In genomic region chr6:159693128-159693893, GRCh38 we compare ENCODE assay signal across 1 cellular context.
TF ChIP-seq lines count a peak whose summit lies in the region.

Gene SOD2 (minus strand): TSS chr6:159693241. CDS start chr6:159693167, 74 bp downstream.

TF ChIP-seq in GM12878, 131 proteins besides CTCF, POLR2A, EP300 and RAD21 (continued from another document and continues in another):
- TF ChIP-seq E4F1 (IDR thresholded peaks at IDR 0.05; ENCODE audit: borderline replicate concordance, partially characterized antibody) (no peak), PML (IDR thresholded peaks at IDR 0.05; ENCODE audit: low read length) (peak; percentile 33; the same call in 1 of the 2 replicates), SMARCA5 (IDR thresholded peaks at IDR 0.05) (no peak; the same call in 1 of the 2 replicates), TCF3 (IDR thresholded peaks at IDR 0.05; ENCODE audit: borderline replicate concordance, insufficient read depth, low read depth, low read length) (peak; percentile 72; the same call in 1 of the 2 replicates), USF1 (IDR thresholded peaks at IDR 0.05; ENCODE audit: borderline replicate concordance, extremely low read length, insufficient read depth, low read depth, low read length) (no peak), ATF7 (IDR thresholded peaks at IDR 0.05; ENCODE audit: low read depth) (peak; percentile 96), SREBF1 (IDR thresholded peaks at IDR 0.05; ENCODE audit: low read length) (peak; percentile 95), FOXM1 (IDR thresholded peaks at IDR 0.05; ENCODE audit: low read depth, low read length) (no peak), CBFB (IDR thresholded peaks at IDR 0.05; ENCODE audit: low read depth) (no peak), JUNB (IDR thresholded peaks at IDR 0.05) (no peak), KLF5 (IDR thresholded peaks at IDR 0.05; ENCODE audit: partially characterized antibody) (peak; percentile 98), POLR2AphosphoS5 (IDR thresholded peaks at IDR 0.05; ENCODE audit: low read length) (peak; percentile 83), HCFC1 (IDR thresholded peaks at IDR 0.05; ENCODE audit: low read length) (no peak), E2F4 (IDR thresholded peaks at IDR 0.05; ENCODE audit: low read depth, low read length) (no peak), ZNF217 (IDR thresholded peaks at IDR 0.05) (no peak), POU2F2 (IDR thresholded peaks at IDR 0.05; ENCODE audit: borderline replicate concordance, low read depth, low read length) (no peak; the same call in 2 of the 3 replicates), KAT2A (conservative IDR thresholded peaks at IDR 0.05; ENCODE audit: control insufficient read depth, low read depth, low read length) (no peak), RUNX3 (IDR thresholded peaks at IDR 0.05; ENCODE audit: low read length) (peak; percentile 30; the same call in 1 of the 2 replicates), HDGF (IDR thresholded peaks at IDR 0.05) (0 out of 2 replicates have a peak, but pooled peaks have one; percentile 43), SMAD5 (IDR thresholded peaks at IDR 0.05; ENCODE audit: low read depth) (no peak), SMAD1 (IDR thresholded peaks at IDR 0.05; ENCODE audit: low read depth, partially characterized antibody) (no peak), ZNF622 (IDR thresholded peaks at IDR 0.05) (no peak), ZNF207 (IDR thresholded peaks at IDR 0.05; ENCODE audit: borderline replicate concordance) (no peak), SUPT20H (IDR thresholded peaks at IDR 0.05; ENCODE audit: borderline replicate concordance, control insufficient read depth, low read depth, low read length) (no peak), CEBPB (IDR thresholded peaks at IDR 0.05; ENCODE audit: borderline replicate concordance in 1 of 2, low read depth in 2 of 2, low read length in 2 of 2) (no peak), WRNIP1 (IDR thresholded peaks at IDR 0.05; ENCODE audit: borderline replicate concordance, low read depth, low read length) (no peak), NRF1 (conservative IDR thresholded peaks at IDR 0.05; ENCODE audit: low read depth, low read length) (no peak), CHD4 (IDR thresholded peaks at IDR 0.05) (no peak), BMI1 (IDR thresholded peaks at IDR 0.05; ENCODE audit: borderline replicate concordance) (no peak), ZZZ3 (IDR thresholded peaks at IDR 0.05; ENCODE audit: control insufficient read depth, insufficient read length, low read depth) (no peak), RFX5 (IDR thresholded peaks at IDR 0.05; ENCODE audit: low read depth, low read length) (no peak), LARP7 (IDR thresholded peaks at IDR 0.05) (no peak; the same call in none of the 2 replicates)
- TF ChIP-seq, protein P1, sequence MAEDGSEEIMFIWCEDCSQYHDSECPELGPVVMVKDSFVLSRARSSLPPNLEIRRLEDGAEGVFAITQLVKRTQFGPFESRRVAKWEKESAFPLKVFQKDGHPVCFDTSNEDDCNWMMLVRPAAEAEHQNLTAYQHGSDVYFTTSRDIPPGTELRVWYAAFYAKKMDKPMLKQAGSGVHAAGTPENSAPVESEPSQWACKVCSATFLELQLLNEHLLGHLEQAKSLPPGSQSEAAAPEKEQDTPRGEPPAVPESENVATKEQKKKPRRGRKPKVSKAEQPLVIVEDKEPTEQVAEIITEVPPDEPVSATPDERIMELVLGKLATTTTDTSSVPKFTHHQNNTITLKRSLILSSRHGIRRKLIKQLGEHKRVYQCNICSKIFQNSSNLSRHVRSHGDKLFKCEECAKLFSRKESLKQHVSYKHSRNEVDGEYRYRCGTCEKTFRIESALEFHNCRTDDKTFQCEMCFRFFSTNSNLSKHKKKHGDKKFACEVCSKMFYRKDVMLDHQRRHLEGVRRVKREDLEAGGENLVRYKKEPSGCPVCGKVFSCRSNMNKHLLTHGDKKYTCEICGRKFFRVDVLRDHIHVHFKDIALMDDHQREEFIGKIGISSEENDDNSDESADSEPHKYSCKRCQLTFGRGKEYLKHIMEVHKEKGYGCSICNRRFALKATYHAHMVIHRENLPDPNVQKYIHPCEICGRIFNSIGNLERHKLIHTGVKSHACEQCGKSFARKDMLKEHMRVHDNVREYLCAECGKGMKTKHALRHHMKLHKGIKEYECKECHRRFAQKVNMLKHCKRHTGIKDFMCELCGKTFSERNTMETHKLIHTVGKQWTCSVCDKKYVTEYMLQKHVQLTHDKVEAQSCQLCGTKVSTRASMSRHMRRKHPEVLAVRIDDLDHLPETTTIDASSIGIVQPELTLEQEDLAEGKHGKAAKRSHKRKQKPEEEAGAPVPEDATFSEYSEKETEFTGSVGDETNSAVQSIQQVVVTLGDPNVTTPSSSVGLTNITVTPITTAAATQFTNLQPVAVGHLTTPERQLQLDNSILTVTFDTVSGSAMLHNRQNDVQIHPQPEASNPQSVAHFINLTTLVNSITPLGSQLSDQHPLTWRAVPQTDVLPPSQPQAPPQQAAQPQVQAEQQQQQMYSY (CRISPR knock-in tag; IDR thresholded peaks at IDR 0.05), result no peak
- TF ChIP-seq, protein P2, sequence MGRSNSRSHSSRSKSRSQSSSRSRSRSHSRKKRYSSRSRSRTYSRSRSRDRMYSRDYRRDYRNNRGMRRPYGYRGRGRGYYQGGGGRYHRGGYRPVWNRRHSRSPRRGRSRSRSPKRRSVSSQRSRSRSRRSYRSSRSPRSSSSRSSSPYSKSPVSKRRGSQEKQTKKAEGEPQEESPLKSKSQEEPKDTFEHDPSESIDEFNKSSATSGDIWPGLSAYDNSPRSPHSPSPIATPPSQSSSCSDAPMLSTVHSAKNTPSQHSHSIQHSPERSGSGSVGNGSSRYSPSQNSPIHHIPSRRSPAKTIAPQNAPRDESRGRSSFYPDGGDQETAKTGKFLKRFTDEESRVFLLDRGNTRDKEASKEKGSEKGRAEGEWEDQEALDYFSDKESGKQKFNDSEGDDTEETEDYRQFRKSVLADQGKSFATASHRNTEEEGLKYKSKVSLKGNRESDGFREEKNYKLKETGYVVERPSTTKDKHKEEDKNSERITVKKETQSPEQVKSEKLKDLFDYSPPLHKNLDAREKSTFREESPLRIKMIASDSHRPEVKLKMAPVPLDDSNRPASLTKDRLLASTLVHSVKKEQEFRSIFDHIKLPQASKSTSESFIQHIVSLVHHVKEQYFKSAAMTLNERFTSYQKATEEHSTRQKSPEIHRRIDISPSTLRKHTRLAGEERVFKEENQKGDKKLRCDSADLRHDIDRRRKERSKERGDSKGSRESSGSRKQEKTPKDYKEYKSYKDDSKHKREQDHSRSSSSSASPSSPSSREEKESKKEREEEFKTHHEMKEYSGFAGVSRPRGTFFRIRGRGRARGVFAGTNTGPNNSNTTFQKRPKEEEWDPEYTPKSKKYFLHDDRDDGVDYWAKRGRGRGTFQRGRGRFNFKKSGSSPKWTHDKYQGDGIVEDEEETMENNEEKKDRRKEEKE (IDR thresholded peaks at IDR 0.05), result peak; percentile 95
- TF ChIP-seq, protein P3, sequence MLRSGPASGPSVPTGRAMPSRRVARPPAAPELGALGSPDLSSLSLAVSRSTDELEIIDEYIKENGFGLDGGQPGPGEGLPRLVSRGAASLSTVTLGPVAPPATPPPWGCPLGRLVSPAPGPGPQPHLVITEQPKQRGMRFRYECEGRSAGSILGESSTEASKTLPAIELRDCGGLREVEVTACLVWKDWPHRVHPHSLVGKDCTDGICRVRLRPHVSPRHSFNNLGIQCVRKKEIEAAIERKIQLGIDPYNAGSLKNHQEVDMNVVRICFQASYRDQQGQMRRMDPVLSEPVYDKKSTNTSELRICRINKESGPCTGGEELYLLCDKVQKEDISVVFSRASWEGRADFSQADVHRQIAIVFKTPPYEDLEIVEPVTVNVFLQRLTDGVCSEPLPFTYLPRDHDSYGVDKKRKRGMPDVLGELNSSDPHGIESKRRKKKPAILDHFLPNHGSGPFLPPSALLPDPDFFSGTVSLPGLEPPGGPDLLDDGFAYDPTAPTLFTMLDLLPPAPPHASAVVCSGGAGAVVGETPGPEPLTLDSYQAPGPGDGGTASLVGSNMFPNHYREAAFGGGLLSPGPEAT (IDR thresholded peaks at IDR 0.05; ENCODE audit: low read depth), result no peak
- TF ChIP-seq, protein P4, sequence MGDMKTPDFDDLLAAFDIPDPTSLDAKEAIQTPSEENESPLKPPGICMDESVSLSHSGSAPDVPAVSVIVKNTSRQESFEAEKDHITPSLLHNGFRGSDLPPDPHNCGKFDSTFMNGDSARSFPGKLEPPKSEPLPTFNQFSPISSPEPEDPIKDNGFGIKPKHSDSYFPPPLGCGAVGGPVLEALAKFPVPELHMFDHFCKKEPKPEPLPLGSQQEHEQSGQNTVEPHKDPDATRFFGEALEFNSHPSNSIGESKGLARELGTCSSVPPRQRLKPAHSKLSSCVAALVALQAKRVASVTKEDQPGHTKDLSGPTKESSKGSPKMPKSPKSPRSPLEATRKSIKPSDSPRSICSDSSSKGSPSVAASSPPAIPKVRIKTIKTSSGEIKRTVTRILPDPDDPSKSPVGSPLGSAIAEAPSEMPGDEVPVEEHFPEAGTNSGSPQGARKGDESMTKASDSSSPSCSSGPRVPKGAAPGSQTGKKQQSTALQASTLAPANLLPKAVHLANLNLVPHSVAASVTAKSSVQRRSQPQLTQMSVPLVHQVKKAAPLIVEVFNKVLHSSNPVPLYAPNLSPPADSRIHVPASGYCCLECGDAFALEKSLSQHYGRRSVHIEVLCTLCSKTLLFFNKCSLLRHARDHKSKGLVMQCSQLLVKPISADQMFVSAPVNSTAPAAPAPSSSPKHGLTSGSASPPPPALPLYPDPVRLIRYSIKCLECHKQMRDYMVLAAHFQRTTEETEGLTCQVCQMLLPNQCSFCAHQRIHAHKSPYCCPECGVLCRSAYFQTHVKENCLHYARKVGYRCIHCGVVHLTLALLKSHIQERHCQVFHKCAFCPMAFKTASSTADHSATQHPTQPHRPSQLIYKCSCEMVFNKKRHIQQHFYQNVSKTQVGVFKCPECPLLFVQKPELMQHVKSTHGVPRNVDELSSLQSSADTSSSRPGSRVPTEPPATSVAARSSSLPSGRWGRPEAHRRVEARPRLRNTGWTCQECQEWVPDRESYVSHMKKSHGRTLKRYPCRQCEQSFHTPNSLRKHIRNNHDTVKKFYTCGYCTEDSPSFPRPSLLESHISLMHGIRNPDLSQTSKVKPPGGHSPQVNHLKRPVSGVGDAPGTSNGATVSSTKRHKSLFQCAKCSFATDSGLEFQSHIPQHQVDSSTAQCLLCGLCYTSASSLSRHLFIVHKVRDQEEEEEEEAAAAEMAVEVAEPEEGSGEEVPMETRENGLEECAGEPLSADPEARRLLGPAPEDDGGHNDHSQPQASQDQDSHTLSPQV (IDR thresholded peaks at IDR 0.05), result no peak
- TF ChIP-seq, protein P5, sequence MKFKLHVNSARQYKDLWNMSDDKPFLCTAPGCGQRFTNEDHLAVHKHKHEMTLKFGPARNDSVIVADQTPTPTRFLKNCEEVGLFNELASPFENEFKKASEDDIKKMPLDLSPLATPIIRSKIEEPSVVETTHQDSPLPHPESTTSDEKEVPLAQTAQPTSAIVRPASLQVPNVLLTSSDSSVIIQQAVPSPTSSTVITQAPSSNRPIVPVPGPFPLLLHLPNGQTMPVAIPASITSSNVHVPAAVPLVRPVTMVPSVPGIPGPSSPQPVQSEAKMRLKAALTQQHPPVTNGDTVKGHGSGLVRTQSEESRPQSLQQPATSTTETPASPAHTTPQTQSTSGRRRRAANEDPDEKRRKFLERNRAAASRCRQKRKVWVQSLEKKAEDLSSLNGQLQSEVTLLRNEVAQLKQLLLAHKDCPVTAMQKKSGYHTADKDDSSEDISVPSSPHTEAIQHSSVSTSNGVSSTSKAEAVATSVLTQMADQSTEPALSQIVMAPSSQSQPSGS (IDR thresholded peaks at IDR 0.05; ENCODE audit: low read length), result no peak
